Comparison of ENCODE assay signal across 8 cellular contexts in genomic region chr14:69648480-69649414, GRCh38. TPM values are rescaled to one million over a fixed set of nuclear protein-coding genes. Genes with fewer than 3 reads are reported as not detected.
DNase-seq lines count a peak whose midpoint lies in the region; ATAC-seq and TF ChIP-seq lines count a peak whose summit lies in the region.

No MANE protein-coding gene starts in this region.

- no peak for TF ChIP-seq CTCF in breast epithelium (IDR thresholded peaks at IDR 0.05)

- DNase-seq in A172 (ENCODE audit: low spot score) (peak; percentile 40), MV-4-11 (lab: John Stamatoyannopoulos, UW) (peak; percentile 52), breast epithelium (ENCODE audit: low spot score in 2 of 2) (no peak), middle frontal gyrus (ENCODE audit: extremely low spot score, low spot score) (peak; percentile 41), iPS-NIHi7 (ENCODE audit: extremely low spot score) (no peak), NCI-H1436 treated with DMSO at 0.1 percent for 48 hours (lab: John Stamatoyannopoulos, UW) (no peak), GM19238 (ENCODE audit: insufficient read length, low spot score) (no peak)

- H3K9me3 ChIP-seq in breast epithelium, result no peaks in the 10 kb centered on the region

- no peaks in the 10 kb centered on the region for H3K27me3 ChIP-seq in breast epithelium

- no peak for TF ChIP-seq POLR2A in breast epithelium (IDR thresholded peaks at IDR 0.05)

- no peaks in the 10 kb centered on the region for H3K36me3 ChIP-seq in breast epithelium

- H3K4me3 ChIP-seq in breast epithelium, result peak overlapping the region in 1 of 3 donors; percentile 2

- peak overlapping the region; percentile 79 to 87 for H3K27ac ChIP-seq in breast epithelium

- H3K4me1 ChIP-seq in breast epithelium, result peaks cover 27 to 61% of the 10 kb centered on the region in 2 donors

- peak; percentile 45 for ATAC-seq in GM18868 (IDR thresholded peaks at IDR 0.05; ENCODE audit: unreplicated experiment)

- intact Hi-C loops in breast epithelium (cut with DNase I; ENCODE audit: low total_unique reads), result no loop called here

RNA-seq across cellular contexts. Expression of gene SUSD6, which starts 37.4 kb away (rescaled TPM):
- 2.4 and 3.1 TPM in 2 replicates for total RNA-seq in A172 (2014; rRNA removed; shearing (Covaris generic))
- 10 to 100 TPM; 30.2 to 55.9 (median 55.7) TPM for total RNA-seq in breast epithelium

Comparison
In these comparisons a context has a peak if more than half of its experiments do, and no peak if none do; other contexts are left out.
1. DNase-seq: peak in A172 (single experiment), MV-4-11 (single experiment) and middle frontal gyrus (single experiment); none in breast epithelium (0 of 2), iPS-NIHi7 (single experiment), NCI-H1436 treated with DMSO at 0.1 percent for 48 hours (single experiment) and GM19238 (single experiment).